Comparison of ENCODE assay signal across 8 cellular contexts in genomic region chr11:534197-534591, GRCh38. TPM values are rescaled to one million over a fixed set of nuclear protein-coding genes. Genes with fewer than 3 reads are reported as not detected.
DNase-seq lines count a peak whose midpoint lies in the region; ATAC-seq and TF ChIP-seq lines count a peak whose summit lies in the region.

No MANE protein-coding gene starts in this region.

- H3K27me3 ChIP-seq in BJ (ENCODE audit: control insufficient read depth, insufficient read depth, low read length), result no peaks in the 10 kb centered on the region
- H3K27me3 ChIP-seq in OCI-LY3 (ENCODE audit: low read depth, low read length), result no peaks in the 10 kb centered on the region
- H3K27me3 ChIP-seq in neural progenitor cell, result peaks cover 31% of the 10 kb centered on the region

- TF ChIP-seq CTCF in BJ (IDR thresholded peaks at IDR 0.05; ENCODE audit: insufficient read depth, low read depth, low read length), result no peak
- TF ChIP-seq CTCF in OCI-LY3 (IDR thresholded peaks at IDR 0.05; ENCODE audit: low read depth, low read length), result no peak
- TF ChIP-seq CTCF in endothelial cell (IDR thresholded peaks at IDR 0.05; ENCODE audit: unreplicated experiment), result no peak
- TF ChIP-seq CTCF in neural progenitor cell (IDR thresholded peaks at IDR 0.05), result no peak
- no peak for TF ChIP-seq CTCF in omental fat pad (IDR thresholded peaks at IDR 0.05)

- H3K79me2 ChIP-seq in OCI-LY3 (ENCODE audit: low read length) (peaks cover 12% of the 10 kb centered on the region), neural progenitor cell (ENCODE audit: low read depth) (peaks cover 13% of the 10 kb centered on the region)

- no peak overlapping the region for H3K27ac Mint-ChIP-seq in endothelial cell (ENCODE audit: unreplicated experiment)
- H3K27ac Mint-ChIP-seq in neural progenitor cell, result no peak overlapping the region

- H3K9me3 ChIP-seq in OCI-LY3 (ENCODE audit: insufficient read depth, low read length) (no peaks in the 10 kb centered on the region), neural progenitor cell (ENCODE audit: low read depth) (no peaks in the 10 kb centered on the region)

- H3K4me1 ChIP-seq in OCI-LY3 (ENCODE audit: low read length) (peaks cover 20% of the 10 kb centered on the region; the same call in 1 of the 2 replicates), neural progenitor cell (peaks cover 12% of the 10 kb centered on the region)

- H3K4me2 ChIP-seq in OCI-LY3 (ENCODE audit: low read length), result peak overlapping the region; percentile 74
- H3K4me2 ChIP-seq in neural progenitor cell, result peak overlapping the region; percentile 97

- H2AFZ ChIP-seq in OCI-LY3 (ENCODE audit: low read depth, low read length) (no peak overlapping the region), neural progenitor cell (replicated peaks) (no peak overlapping the region)

- H3K4me3 ChIP-seq in BJ (ENCODE audit: low read depth, low read length) (peak overlapping the region; percentile 65), OCI-LY3 (ENCODE audit: low read length) (peak overlapping the region; percentile 84), neural progenitor cell (peak overlapping the region; percentile 73)

- H3K4me1 Mint-ChIP-seq in endothelial cell (ENCODE audit: unreplicated experiment) (peaks cover 7% of the 10 kb centered on the region), neural progenitor cell (peaks cover 14% of the 10 kb centered on the region)

- H3K9ac ChIP-seq in OCI-LY3 (ENCODE audit: low read length), result peak overlapping the region; percentile 83
- peak overlapping the region; percentile 55 for H3K9ac ChIP-seq in neural progenitor cell

- CTCF ChIA-PET in BJ (lab: Yijun Ruan, JAX), result interaction anchor here (0.8 to 2.7 kb wide), 3 partner anchors 9 to 16 kb away, joined by 3 to 13 read pairs (median 4); no protein-coding TSS in a partner anchor

- H3K27me3 Mint-ChIP-seq in endothelial cell (ENCODE audit: unreplicated experiment) (peaks cover 14% of the 10 kb centered on the region), neural progenitor cell (ENCODE audit: insufficient read depth, low read depth) (peaks cover 2% of the 10 kb centered on the region)

- DNase-seq in BJ (ENCODE audit: low read depth) (no peak), endothelial cell (ENCODE audit: low spot score) (no peak), neural progenitor cell (ENCODE audit: low spot score) (no peak), COLO829 (ENCODE audit: low spot score) (no peak), SHP77 treated with DMSO at 0.1 percent for 48 hours (lab: John Stamatoyannopoulos, UW) (no peak), omental fat pad (ENCODE audit: low spot score) (no peak)

- H3F3A ChIP-seq in neural progenitor cell (ENCODE audit: low read depth), result peaks cover 30% of the 10 kb centered on the region

- peak overlapping the region; percentile 79 for H3K4me3 Mint-ChIP-seq in endothelial cell (ENCODE audit: unreplicated experiment)
- H3K4me3 Mint-ChIP-seq in neural progenitor cell, result peak overlapping the region; percentile 78

- H3K27ac ChIP-seq in OCI-LY3 (ENCODE audit: low read length) (no peak overlapping the region), neural progenitor cell (no peak overlapping the region)

- ATAC-seq in HG03139 (IDR thresholded peaks at IDR 0.05; ENCODE audit: unreplicated experiment) (no peak), omental fat pad (ENCODE audit: low FRiP score) (no peak)

- peaks cover 6% of the 10 kb centered on the region for H3K36me3 Mint-ChIP-seq in endothelial cell (ENCODE audit: low read depth, unreplicated experiment)
- peaks cover 2% of the 10 kb centered on the region for H3K36me3 Mint-ChIP-seq in neural progenitor cell

- peaks cover 10% of the 10 kb centered on the region for H4K20me1 ChIP-seq in OCI-LY3 (ENCODE audit: insufficient read depth, low read length)
- peaks cover 23% of the 10 kb centered on the region for H4K20me1 ChIP-seq in neural progenitor cell (ENCODE audit: low read depth)

- H3K9me3 Mint-ChIP-seq in endothelial cell (ENCODE audit: unreplicated experiment), result no peaks in the 10 kb centered on the region
- H3K9me3 Mint-ChIP-seq in neural progenitor cell, result no peaks in the 10 kb centered on the region

- H3K36me3 ChIP-seq in BJ (ENCODE audit: control insufficient read depth, insufficient read depth, low read length) (peaks cover 22% of the 10 kb centered on the region), OCI-LY3 (replicated peaks; ENCODE audit: low read depth, low read length) (no peaks in the 10 kb centered on the region), neural progenitor cell (no peaks in the 10 kb centered on the region)

- POLR2A ChIA-PET in BJ (lab: Charles Lee), result no interaction called here

RNA-seq across cellular contexts. Expression of gene HRAS, which starts 1.2 kb away (rescaled TPM):
- 50.3 and 90.4 TPM in 2 replicates for polyA plus RNA-seq in BJ (2011; rRNA removed)
- 49.1 and 69.2 TPM in 2 replicates for polyA minus RNA-seq in BJ (2011; rRNA and poly(A)+ RNA removed)
- total RNA-seq in endothelial cell (ENCODE audit: unreplicated experiment), result 92.4 TPM
- 21.2 and 32.3 TPM in 2 replicates for total RNA-seq in neural progenitor cell (ENCODE audit: low replicate concordance)
- total RNA-seq in omental fat pad, result 10 to 100 TPM; 30.1 to 44.9 (median 35.0) TPM

RNA-seq across cellular contexts. Expression of gene LRRC56, which starts 3.1 kb away (rescaled TPM):
- 0.92 and 1.5 TPM in 2 replicates for polyA plus RNA-seq in BJ (2011; rRNA removed)
- polyA minus RNA-seq in BJ (2011; rRNA and poly(A)+ RNA removed), result 0.31 and 0.71 TPM in 2 replicates
- total RNA-seq in endothelial cell (ENCODE audit: unreplicated experiment) (2.6 TPM), neural progenitor cell (ENCODE audit: low replicate concordance) (0.45 and 1.4 TPM in 2 replicates), omental fat pad (under 1 TPM in 3 of 4 donors, not detected in 1; 0.24 to 0.38 (median 0.32) TPM)

RNA-seq across cellular contexts. Expression of gene LMNTD2, which starts 26.3 kb away (rescaled TPM):
- 1.6 and 2.5 TPM in 2 replicates for polyA plus RNA-seq in BJ (2011; rRNA removed)
- polyA minus RNA-seq in BJ (2011; rRNA and poly(A)+ RNA removed), result 0.66 and 0.77 TPM in 2 replicates
- total RNA-seq in endothelial cell (ENCODE audit: unreplicated experiment), result 4.2 TPM
- 1.1 and 2.5 TPM in 2 replicates for total RNA-seq in neural progenitor cell (ENCODE audit: low replicate concordance)
- 1 to 10 TPM in 3 of 4 donors, under 1 TPM in 1; 0.95 to 5.5 (median 1.7) TPM for total RNA-seq in omental fat pad

RNA-seq across cellular contexts. Expression of gene RASSF7, which starts 26.6 kb away (rescaled TPM):
- polyA plus RNA-seq in BJ (2011; rRNA removed), result 17.3 and 25.1 TPM in 2 replicates
- polyA minus RNA-seq in BJ (2011; rRNA and poly(A)+ RNA removed), result 4.0 and 6.5 TPM in 2 replicates
- total RNA-seq in endothelial cell (ENCODE audit: unreplicated experiment) (8.9 TPM), neural progenitor cell (ENCODE audit: low replicate concordance) (12.8 and 48.3 TPM in 2 replicates), omental fat pad (10 to 100 TPM in 3 of 4 donors, 1 to 10 TPM in 1; 9.1 to 31.8 (median 13.4) TPM)

RNA-seq across cellular contexts. Expression of gene RNH1, which starts 27.2 kb away (rescaled TPM):
- polyA plus RNA-seq in BJ (2011; rRNA removed), result 139 and 260 TPM in 2 replicates
- 91.7 and 117 TPM in 2 replicates for polyA minus RNA-seq in BJ (2011; rRNA and poly(A)+ RNA removed)
- 61.1 TPM for total RNA-seq in endothelial cell (ENCODE audit: unreplicated experiment)
- total RNA-seq in neural progenitor cell (ENCODE audit: low replicate concordance), result 10.5 and 44.8 TPM in 2 replicates
- total RNA-seq in omental fat pad, result 100 to 1,000 TPM; 218 to 259 (median 230) TPM
